7 cellular contexts compared by ENCODE assay signal in the genomic region with DNA sequence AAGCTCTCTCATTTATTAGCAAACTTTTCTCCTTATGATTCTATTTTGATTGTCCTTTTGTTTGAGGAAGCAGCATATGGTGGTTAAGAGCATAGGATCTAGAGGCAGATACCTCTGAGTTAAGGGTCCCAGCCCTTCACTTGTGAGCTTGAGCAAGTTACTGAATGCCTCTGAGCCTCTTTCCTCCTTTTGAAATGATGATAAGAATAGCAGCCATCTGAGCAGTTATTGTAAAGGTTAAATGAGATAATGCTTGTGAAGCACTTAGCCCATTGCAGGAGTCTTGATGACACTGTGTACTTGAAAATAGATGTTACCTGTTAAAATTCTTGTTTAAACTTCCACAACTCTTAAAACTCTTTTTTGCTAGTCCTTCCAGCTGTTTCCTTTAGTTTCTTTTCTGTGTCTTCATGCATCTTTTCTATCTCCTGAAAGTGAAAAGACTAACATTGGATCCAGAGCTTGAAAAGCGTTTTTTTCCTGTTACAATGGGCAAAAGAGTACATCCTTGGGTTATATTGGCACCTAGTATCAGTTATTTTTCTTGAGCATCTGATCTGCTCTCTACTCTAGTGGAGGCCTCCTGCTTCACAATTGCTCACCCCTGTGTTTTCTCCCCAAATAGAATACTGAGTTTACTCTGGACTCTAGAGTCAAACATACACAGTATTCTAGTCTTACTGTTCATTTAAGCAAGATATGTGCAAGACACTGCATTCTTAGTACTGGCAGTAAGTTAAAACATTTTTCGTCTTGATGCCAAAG. TPM values are rescaled to one million over a fixed set of nuclear protein-coding genes. Genes with fewer than 3 reads are reported as not detected.
DNase-seq lines count a peak whose midpoint lies in the region; ATAC-seq and TF ChIP-seq lines count a peak whose summit lies in the region.

No MANE protein-coding gene starts in this region.

- H3K4me3 ChIP-seq in GM23248 (peak overlapping the region; percentile 99), Peyer's patch (peak overlapping the region in 3 of 4 donors; percentile 1 to 92 (median 88)), esophagus muscularis mucosa (peak overlapping the region; percentile 77 to 98 (median 88)), skeletal muscle cell (ENCODE audit: low read depth, low read length) (peak overlapping the region; percentile 89)

- TF ChIP-seq POLR2A in Peyer's patch (IDR thresholded peaks at IDR 0.05) = no peak
- no peak for TF ChIP-seq POLR2A in esophagus muscularis mucosa (IDR thresholded peaks at IDR 0.05; ENCODE audit: low read depth)

- peak overlapping the region; percentile 97 for H3K4me2 ChIP-seq in GM23248 (ENCODE audit: unreplicated experiment)

- peak; percentile 39 for DNase-seq in GM23248
- no peak for DNase-seq in Peyer's patch
- no peak for DNase-seq in esophagus muscularis mucosa (ENCODE audit: extremely low spot score)
- DNase-seq in skeletal muscle cell (ENCODE audit: low read depth) = no peak
- no peak for DNase-seq in putamen (ENCODE audit: low spot score)
- DNase-seq in activated CD8-positive, alpha-beta memory T cell treated with anti-CD3 and anti-CD28 coated beads for 24 hours = no peak

- 7 to 14% methylated on average over 2 of the region's 2 CpGs for WGBS in GM23248 (ENCODE audit: low coverage in 1 of 2, low lambda C conversion rate in 2 of 2, missing lambda C conversion rate in 2 of 2), 2 experiments
- WGBS in esophagus muscularis mucosa = 76% methylated on average over 2 of the region's 2 CpGs

- peaks cover 21% of the 10 kb centered on the region; the same call in 1 of the 2 replicates for H4K20me1 ChIP-seq in GM23248 (ENCODE audit: insufficient read depth)

- in situ Hi-C loops in GM23248 (cut with MboI) = loop anchor here (10.0 kb wide), 1 partner anchor 134 kb away; no protein-coding TSS in a partner anchor

- H3F3A ChIP-seq in GM23248 (ENCODE audit: insufficient read depth) = peaks cover 79% of the 10 kb centered on the region

- H3K27me3 ChIP-seq in GM23248 (replicated peaks; ENCODE audit: insufficient read depth) (no peaks in the 10 kb centered on the region), Peyer's patch (no peaks in the 10 kb centered on the region), esophagus muscularis mucosa (no peaks in the 10 kb centered on the region)

- H3K36me3 ChIP-seq in GM23248 (ENCODE audit: low read depth) (peaks cover 44% of the 10 kb centered on the region), Peyer's patch (no peaks in the 10 kb centered on the region), esophagus muscularis mucosa (no peaks in the 10 kb centered on the region)

- H2AFZ ChIP-seq in GM23248 = no peak overlapping the region

- H3K27ac ChIP-seq in GM23248 (peak overlapping the region; percentile 96), Peyer's patch (peak overlapping the region in 1 of 4 donors; percentile 1), esophagus muscularis mucosa (replicated peaks in 1 of 4) (peak overlapping the region in 3 of 4 donors; percentile 13 to 100 (median 97))

- H3K79me2 ChIP-seq in GM23248 (ENCODE audit: insufficient read depth) = peaks cover 95% of the 10 kb centered on the region

- ATAC-seq in GM21367 (IDR thresholded peaks at IDR 0.05; ENCODE audit: unreplicated experiment) = no peak

- peak overlapping the region; percentile 99 for H3K9ac ChIP-seq in GM23248

- peaks cover 18% of the 10 kb centered on the region for H3K4me1 ChIP-seq in GM23248 (ENCODE audit: insufficient read depth)
- peaks cover 0 to 30% (median 11%) of the 10 kb centered on the region in 4 donors for H3K4me1 ChIP-seq in Peyer's patch
- peaks cover 15 to 72% (median 63%) of the 10 kb centered on the region in 4 donors for H3K4me1 ChIP-seq in esophagus muscularis mucosa

- no peak for TF ChIP-seq EP300 in esophagus muscularis mucosa (IDR thresholded peaks at IDR 0.05)

- H3K9me3 ChIP-seq in GM23248 (ENCODE audit: low read depth) = no peaks in the 10 kb centered on the region
- no peaks in the 10 kb centered on the region for H3K9me3 ChIP-seq in Peyer's patch
- H3K9me3 ChIP-seq in esophagus muscularis mucosa = no peaks in the 10 kb centered on the region

- no peaks in the 10 kb centered on the region for H3K9me2 ChIP-seq in GM23248 (ENCODE audit: insufficient read depth)

- TF ChIP-seq CTCF in Peyer's patch (IDR thresholded peaks at IDR 0.05) (no peak), esophagus muscularis mucosa (IDR thresholded peaks at IDR 0.05) (no peak)

- intact Hi-C loops in esophagus muscularis mucosa (cut with DNase I) = loop anchor here (5.0 to 10.0 kb wide), 2 partner anchors 64 to 224 kb away; partner anchors contain the start of gene SNAPC1

RNA-seq across cellular contexts. Expression of gene HIF1A, which starts 3.1 kb away (rescaled TPM):
- total RNA-seq in GM23248 (2014; rRNA removed; shearing (Covaris generic)) = 1,114 and 1,257 TPM in 2 replicates
- 863 and 907 TPM in 2 replicates for polyA plus RNA-seq in GM23248 (2016; fragmentation: Nextera tagmentation; extraction: Ambion mirVana)
- total RNA-seq in Peyer's patch (100 to 1,000 TPM in 1 of 4 donors, 10 to 100 TPM in 3; 52.1 to 160 (median 71.1) TPM), esophagus muscularis mucosa (100 to 1,000 TPM in 1 of 4 donors, 10 to 100 TPM in 3; 77.4 to 156 (median 86.5) TPM)
